Comparison of ENCODE assay signal across 8 cellular contexts in genomic region chr7:114889646-114890285, GRCh38. TPM values are rescaled to one million over a fixed set of nuclear protein-coding genes. Genes with fewer than 3 reads are reported as not detected.
DNase-seq lines count a peak whose midpoint lies in the region; ATAC-seq, FAIRE-seq and TF ChIP-seq lines count a peak whose summit lies in the region.

No MANE protein-coding gene starts in this region.

- peak; percentile 99 for DNase-seq in ACHN
- DNase-seq in LHCN-M2 (ENCODE audit: low read depth): peak; percentile 99
- no peak for DNase-seq in GM12878 (ENCODE audit: low read depth, low spot score)
- DNase-seq in trophoblast cell: peak; percentile 36 to 77
- DNase-seq in NCI-H2081 (lab: John Stamatoyannopoulos, UW): no peak
- DNase-seq in amygdala (lab: John Stamatoyannopoulos, UW): no peak
- no peak for DNase-seq in NCI-H187 treated with DMSO at 0.1 percent for 48 hours (lab: John Stamatoyannopoulos, UW)

- no peak overlapping the region for H4K12ac ChIP-seq in trophoblast cell (ENCODE audit: low read depth, low read length)

- no peak overlapping the region for H2BK12ac ChIP-seq in trophoblast cell (ENCODE audit: low read length)

- 44% methylated on average over 3 of the region's 3 CpGs for WGBS in GM12878 (ENCODE audit: insufficient coverage, insufficient replicate concordance, low lambda C conversion rate, missing lambda C conversion rate)
- WGBS in trophoblast cell (ENCODE audit: extremely low coverage, insufficient coverage, insufficient read length): no CpG with 5 or more reads among the region's 3 CpGs

- no peaks in the 10 kb centered on the region for H4K20me1 ChIP-seq in GM12878 (ENCODE audit: control insufficient read depth, insufficient read depth)

- in situ Hi-C loops in ACHN (cut with HindIII; ENCODE audit: low pct_ligation_motif_present, low pct_unique_long_range_greater_than_20kb, low sequenced_read_pairs) (no loop called here), GM12878 (cut with MboI) (no loop called here)

- H3K9me3 ChIP-seq in GM12878 (replicated peaks; ENCODE audit: control insufficient read depth, insufficient read depth, low read length): no peaks in the 10 kb centered on the region
- H3K9me3 ChIP-seq in trophoblast cell (ENCODE audit: insufficient read depth, low read depth, low read length): no peaks in the 10 kb centered on the region

- H3K18ac ChIP-seq in trophoblast cell (ENCODE audit: low read length): no peak overlapping the region

- H3K14ac ChIP-seq in trophoblast cell (ENCODE audit: low read length): no peak overlapping the region

- H3K79me2 ChIP-seq in GM12878 (ENCODE audit: control insufficient read depth, insufficient read depth, low read length) (no peaks in the 10 kb centered on the region), trophoblast cell (ENCODE audit: control insufficient read depth, insufficient read depth, low read length, poor library complexity) (no peaks in the 10 kb centered on the region)

- H4K91ac ChIP-seq in trophoblast cell (ENCODE audit: low read depth, low read length): no peak overlapping the region

- no peak overlapping the region for H3K9ac ChIP-seq in GM12878 (ENCODE audit: control insufficient read depth, insufficient read depth, low read length)
- H3K9ac ChIP-seq in trophoblast cell (ENCODE audit: low read length): no peak overlapping the region

- H3K4me3 ChIP-seq in GM12878 (no peak overlapping the region), trophoblast cell (ENCODE audit: low read depth, low read length) (no peak overlapping the region)

- H3K4me2 ChIP-seq in GM12878 (ENCODE audit: control insufficient read depth, insufficient read depth) (no peak overlapping the region), trophoblast cell (ENCODE audit: low read length) (no peak overlapping the region)

- SMC1A ChIA-PET in GM12878 (lab: Charles Lee; ENCODE audit: uncharacterized antibody, unreplicated experiment): interaction anchor here (0.6 to 0.7 kb wide), 2 partner anchors 18 to 474 kb away, joined by 3 read pairs; no protein-coding TSS in a partner anchor

- no peak for TF ChIP-seq CTCF in GM12878 (IDR thresholded peaks at IDR 0.05 in 2 of 3, conservative IDR thresholded peaks at IDR 0.05 in 1 of 3; ENCODE audit: control insufficient read depth in 2 of 3, extremely low read depth in 1 of 3, insufficient read depth in 1 of 3, low read depth in 3 of 3, low read length in 3 of 3)

- POLR2A ChIA-PET in GM12878 (lab: Charles Lee): no interaction called here

- no peak overlapping the region for H2AK5ac ChIP-seq in trophoblast cell (ENCODE audit: low read length)

- FAIRE-seq in GM12878 (lab: Jason Lieb, UNC): no peak

- no peak overlapping the region for H2AFZ ChIP-seq in GM12878 (ENCODE audit: control insufficient read depth, low read depth, low read length)
- H2AFZ ChIP-seq in trophoblast cell (ENCODE audit: insufficient read depth, low read length, poor library complexity): no peak overlapping the region

- no peak overlapping the region for H2BK5ac ChIP-seq in trophoblast cell (ENCODE audit: low read depth, low read length, poor library complexity)

- no peak overlapping the region for H3K4ac ChIP-seq in trophoblast cell (ENCODE audit: low read depth, low read length)

- intact Hi-C loops in GM12878 (cut with micrococcal nuclease; ENCODE audit: unreplicated experiment): no loop called here

- TF ChIP-seq EP300 in GM12878 (IDR thresholded peaks at IDR 0.05; ENCODE audit: borderline replicate concordance in 1 of 2, control insufficient read depth in 1 of 2, low read depth in 2 of 2, low read length in 2 of 2): no peak

- TF ChIP-seq RAD21 in GM12878 (IDR thresholded peaks at IDR 0.05; ENCODE audit: insufficient read depth, low read depth, low read length): no peak

- ATAC-seq in GM18907 (IDR thresholded peaks at IDR 0.05; ENCODE audit: unreplicated experiment) (peak; percentile 78), GM12878 (peak; percentile 73)

- no peak overlapping the region for H4K8ac ChIP-seq in trophoblast cell (ENCODE audit: low read depth, low read length)

- CTCF ChIA-PET in GM12878 (lab: Yijun Ruan, JAX): interaction anchor here (1.0 kb wide), 1 partner anchor 25 kb away, joined by 3 read pairs; no protein-coding TSS in a partner anchor

- RAD21 ChIA-PET in GM12878 (lab: Charles Lee; ENCODE audit: unreplicated experiment): no interaction called here

- H3K36me3 ChIP-seq in GM12878 (ENCODE audit: control insufficient read depth in 2 of 2, insufficient read depth in 2 of 2, low read length in 1 of 2): no peaks in the 10 kb centered on the region
- no peaks in the 10 kb centered on the region for H3K36me3 ChIP-seq in trophoblast cell (ENCODE audit: control insufficient read depth in 1 of 2, insufficient read depth in 2 of 2, low read length in 2 of 2)

- H3K79me1 ChIP-seq in trophoblast cell (ENCODE audit: low read length): no peaks in the 10 kb centered on the region

- TF ChIP-seq POLR2A in GM12878 (IDR thresholded peaks at IDR 0.05; ENCODE audit: low read depth, low read length): no peak

- H3K4me1 ChIP-seq in GM12878 (ENCODE audit: control insufficient read depth, insufficient read depth, low read length): no peaks in the 10 kb centered on the region
- peaks cover 0 to 3% of the 10 kb centered on the region in 2 experiments for H3K4me1 ChIP-seq in trophoblast cell (ENCODE audit: control insufficient read depth in 1 of 2, insufficient read depth in 2 of 2, low read length in 2 of 2)

- no TSS peak for BruUV-seq in GM12878 (replicated peaks; lab: Mats Ljungman, UMichigan)

- H3K27me3 ChIP-seq in GM12878 (replicated peaks in 1 of 2; ENCODE audit: control insufficient read depth in 2 of 2, insufficient read depth in 2 of 2, low read length in 1 of 2) (no peaks in the 10 kb centered on the region), trophoblast cell (ENCODE audit: insufficient read depth, low read length) (no peaks in the 10 kb centered on the region)

- H2BK120ac ChIP-seq in trophoblast cell (ENCODE audit: insufficient read depth, low read length, poor library complexity): no peak overlapping the region

- no peak overlapping the region for H3K23ac ChIP-seq in trophoblast cell (ENCODE audit: low read length)

- no peak overlapping the region for H3K27ac ChIP-seq in GM12878 (ENCODE audit: control insufficient read depth, insufficient read depth)
- peak overlapping the region; percentile 53 for H3K27ac ChIP-seq in trophoblast cell (ENCODE audit: low read depth, low read length)

TF ChIP-seq in GM12878, 131 proteins besides CTCF, POLR2A, EP300 and RAD21 (continues in another document):
- TF ChIP-seq ZNF687 (IDR thresholded peaks at IDR 0.05) (no peak), RBBP5 (conservative IDR thresholded peaks at IDR 0.05) (no peak), ZNF207 (IDR thresholded peaks at IDR 0.05; ENCODE audit: borderline replicate concordance) (no peak)

RNA-seq across cellular contexts. Expression of gene MDFIC, which starts 32.1 kb away (rescaled TPM):
- total RNA-seq in LHCN-M2 (2014; rRNA removed) (67.0 and 72.6 TPM in 2 replicates), GM12878 (2014; rRNA removed) (49.3 and 57.8 TPM in 2 replicates), GM12878 (2014; rRNA removed; fragmentation: Illumina TruSeq; extraction: Trizol) (54.7 and 58.4 TPM in 2 replicates), GM12878 (2021) (39.0 and 50.5 TPM in 2 replicates)
- polyA plus RNA-seq in LHCN-M2 (2012): 24.5 TPM
- total RNA-seq in GM12878 (2013; cell fraction: nucleolus; rRNA removed): 50.7 and 52.3 TPM in 2 replicates
- polyA plus RNA-seq in GM12878 (2011; ENCODE audit: low read depth): 17.2 TPM
- polyA plus RNA-seq in GM12878 (2011; rRNA removed) (50.9 and 68.6 TPM in 2 replicates), GM12878 (2014; fragmentation: Illumina TruSeq; extraction: Trizol) (42.6 and 53.0 TPM in 2 replicates), GM12878 (2014; fragmentation: Nextera tagmentation; extraction: Ambion mirVana) (10 to 100 TPM; 11.5 to 16.1 TPM), GM12878 (2014; rRNA removed) (37.5 and 38.7 TPM in 2 replicates), GM12878 (2016; fragmentation: Nextera tagmentation; extraction: Ambion mirVana) (10 to 100 TPM in 1 of 2 experiments, 1 to 10 TPM in 1; 7.3 to 35.3 TPM)
- polyA plus RNA-seq in GM12878 (2011; cell fraction: cytosol; rRNA removed): 25.8 and 32.4 TPM in 2 replicates
- polyA plus RNA-seq in GM12878 (2011; cell fraction: nucleus; rRNA removed): 19.3 TPM in 2 replicates
- 36.3 and 36.8 TPM in 2 replicates for polyA plus RNA-seq in GM12878 (2012)
- polyA minus RNA-seq in GM12878 (2011; rRNA and poly(A)+ RNA removed): 45.8 and 82.7 TPM in 2 replicates
- 27.0 and 34.0 TPM in 2 replicates for polyA minus RNA-seq in GM12878 (2011; cell fraction: cytosol; rRNA and poly(A)+ RNA removed)
- 20.1 and 42.3 TPM in 2 replicates for polyA minus RNA-seq in GM12878 (2011; cell fraction: nucleus; rRNA and poly(A)+ RNA removed)
- 11.1 and 11.3 TPM in 2 replicates for polyA plus RNA-seq in trophoblast cell (2013)

Comparison
In these comparisons a context has a peak if more than half of its experiments do, and no peak if none do; other contexts are left out.
1. DNase-seq: peak in ACHN (single experiment), LHCN-M2 (single experiment) and trophoblast cell (2 of 2); none in GM12878 (single experiment), NCI-H2081 (0 of 2), amygdala (0 of 56) and NCI-H187 treated with DMSO at 0.1 percent for 48 hours (single experiment).